22 cellular contexts compared by ENCODE assay signal in the genomic region with DNA sequence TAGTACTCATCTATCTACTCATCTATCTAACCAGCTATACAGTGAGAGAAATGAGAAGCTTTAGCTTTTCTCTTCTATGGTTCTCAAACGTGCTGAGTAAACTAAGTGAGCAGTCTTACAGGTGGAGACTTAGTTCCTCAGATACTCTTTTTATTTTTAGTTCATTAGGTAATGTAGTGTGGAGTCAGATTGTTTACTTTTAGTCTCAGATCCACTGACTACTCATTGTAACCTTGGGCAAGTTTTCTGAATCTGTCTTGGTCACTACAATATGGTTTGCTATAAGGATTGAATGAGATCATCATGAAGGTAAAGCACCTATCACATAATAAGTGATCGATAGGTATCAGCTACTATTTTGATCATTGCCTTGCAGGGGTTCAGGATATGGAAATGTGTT.
"Had no signal": no experiment of that assay in that cellular context is flagged by ENCODE, and none has a peak within 500 bp of the region (broad histone marks: within the 10 kb centered on the region; RNA-seq: fewer than 3 reads in every experiment).

No MANE protein-coding gene starts in this region.

- H3K4me3 ChIP-seq: Peyer's patch had no signal

- H3K4me1 ChIP-seq: Peyer's patch had no signal

- H3K27me3 ChIP-seq: brain microvascular endothelial cell, Peyer's patch had no signal

- H3K9me3 ChIP-seq: Peyer's patch had no signal

- DNase-seq: activated CD4-positive, alpha-beta T cell treated with anti-CD3 and anti-CD28 coated beads for 4 hours; activated CD8-positive, alpha-beta memory T cell treated with anti-CD3 and anti-CD28 coated beads, Interleukin-2, amount 50 U/mL, for 4 hours; activated CD8-positive, alpha-beta T cell treated with anti-CD3 and anti-CD28 coated beads for 36 hours; activated gamma-delta T cell treated with Interleukin-2 at 50 U/mL for 16 hours; activated naive CD4-positive, alpha-beta T cell treated with anti-CD3 and anti-CD28 coated beads, Interleukin-2, amount 10 ng/mL, durations not matched to agents 7 days and 5 days; activated naive CD8-positive, alpha-beta T cell treated with anti-CD3 and anti-CD28 coated beads for 36 hours; activated T-cell treated with anti-CD3 and anti-CD28 coated beads, Interleukin-2, amount 50 U/mL, for 72 hours; brain microvascular endothelial cell; IMR-90; KG1; NCI-H1105; NCI-H1436 treated with DMSO at 0.1 percent for 48 hours; NCI-H187 treated with DMSO at 0.1 percent for 48 hours; NCI-H2171; NCI-H2227 treated with DMSO at 0.1 percent for 48 hours; NCI-H526; NCI-H82; OCI-M1; Peyer's patch; SHP77 had no signal

- H3K27ac ChIP-seq: brain microvascular endothelial cell, Peyer's patch, RWPE1 had no signal

- H3K36me3 ChIP-seq: brain microvascular endothelial cell, Peyer's patch had no signal

- ATAC-seq: activated CD4-positive, CD25-positive, alpha-beta regulatory T cell treated with anti-CD3 and anti-CD28 coated beads, Interleukin-2, amount 50 U/mL, for 24 hours; activated CD8-positive, alpha-beta T cell treated with anti-CD3 and anti-CD28 coated beads for 36 hours; activated T-cell treated with anti-CD3 and anti-CD28 coated beads, Interleukin-2, amount 50 U/mL, for 72 hours had no signal
